ENCODE assay signal across 34 cellular contexts in genomic region chr5:99614888-99615287, GRCh38.
"Had no signal": no experiment of that assay in that cellular context is flagged by ENCODE, and none has a peak within 500 bp of the region (broad histone marks: within the 10 kb centered on the region; RNA-seq: fewer than 3 reads in every experiment).

No MANE protein-coding gene starts in this region.

- H3K27ac ChIP-seq: adrenal gland, body of pancreas, breast epithelium, SJSA1 had no signal

- H3K9me2 ChIP-seq: SK-N-SH had no signal

- H3K27me3 Mint-ChIP-seq: activated CD4-positive, alpha-beta T cell treated with anti-CD3 and anti-CD28 coated beads, Interleukin-2, amount 10 ng/mL, durations not matched to agents 24 days and 14 days had no signal

- H3K4me1 Mint-ChIP-seq: activated CD4-positive, alpha-beta T cell treated with anti-CD3 and anti-CD28 coated beads, Interleukin-2, amount 10 ng/mL, durations not matched to agents 24 days and 14 days had no signal

- H3K4me3 Mint-ChIP-seq: activated CD4-positive, alpha-beta T cell treated with anti-CD3 and anti-CD28 coated beads, Interleukin-2, amount 10 ng/mL, durations not matched to agents 24 days and 14 days; activated CD8-positive, alpha-beta T cell treated with anti-CD3 and anti-CD28 coated beads, Interleukin-2, amount 10 ng/mL, durations not matched to agents 7 days and 5 days; activated naive CD4-positive, alpha-beta T cell treated with anti-CD3 and anti-CD28 coated beads for 36 hours; activated T-cell treated with anti-CD3 and anti-CD28 coated beads, Interleukin-2, amount 50 U/mL, for 4 hours; activated T-helper 1 cell treated with anti-CD3 and anti-CD28 coated beads, Interleukin-12 subunit alpha, Interleukin-12 subunit beta, Interleukin-2, Interleukin-4 antibody, amounts not matched to agents 30 ng/mL and 10 ng/mL and 1 ng/mL, durations not matched to agents 14 hours and 24 hours and 36 hours; T-helper 1 cell treated with Interleukin-12 subunit alpha and Interleukin-12 subunit beta and Interleukin-4 antibody, amounts not matched to agents 30 μg/mL and 1 μg/mL, for 36 hours; T-helper 2 cell treated with Interferon-gamma antibody and Interleukin-4, amounts not matched to agents 5 μg/mL and 100 μg/mL, for 36 hours had no signal

- ATAC-seq: activated CD8-positive, alpha-beta T cell treated with anti-CD3 and anti-CD28 coated beads, Interleukin-2, amount 10 ng/mL, durations not matched to agents 7 days and 5 days; activated naive CD4-positive, alpha-beta T cell treated with anti-CD3 and anti-CD28 coated beads, Interleukin-2, amount 50 U/mL, for 72 hours; activated T-cell treated with anti-CD3 and anti-CD28 coated beads, Interleukin-2, amount 50 U/mL, for 4 hours; body of pancreas; K562; Panc1 had no signal

- H3K36me3 ChIP-seq: adrenal gland, breast epithelium, SJSA1 had no signal

- H3K36me3 Mint-ChIP-seq: activated naive CD4-positive, alpha-beta T cell treated with anti-CD3 and anti-CD28 coated beads, Interleukin-2, amount 50 U/mL, for 72 hours had no signal

- H3K27me3 ChIP-seq: adrenal gland, body of pancreas, breast epithelium, SJSA1 had no signal

- H3K9me3 ChIP-seq: adrenal gland, body of pancreas, breast epithelium, SJSA1, SK-N-SH had no signal

- H3K27ac Mint-ChIP-seq: activated CD4-positive, alpha-beta T cell treated with anti-CD3 and anti-CD28 coated beads, Interleukin-2, amount 10 ng/mL, durations not matched to agents 24 days and 14 days; activated CD8-positive, alpha-beta T cell treated with anti-CD3 and anti-CD28 coated beads, Interleukin-2, amount 10 ng/mL, durations not matched to agents 7 days and 5 days; activated naive CD4-positive, alpha-beta T cell treated with anti-CD3 and anti-CD28 coated beads for 36 hours; activated naive CD4-positive, alpha-beta T cell treated with anti-CD3 and anti-CD28 coated beads, Interleukin-2, amount 50 U/mL, for 72 hours; activated T-helper 1 cell treated with anti-CD3 and anti-CD28 coated beads, Interleukin-12 subunit alpha, Interleukin-12 subunit beta, Interleukin-2, Interleukin-4 antibody, amounts not matched to agents 30 ng/mL and 10 ng/mL and 1 ng/mL, durations not matched to agents 14 hours and 24 hours and 36 hours; T-helper 1 cell treated with Interleukin-12 subunit alpha and Interleukin-12 subunit beta and Interleukin-4 antibody, amounts not matched to agents 30 μg/mL and 1 μg/mL, for 36 hours; T-helper 2 cell treated with Interferon-gamma antibody and Interleukin-4, amounts not matched to agents 5 μg/mL and 100 μg/mL, for 36 hours had no signal

- H3K9ac ChIP-seq: SK-N-SH had no signal

- H3K9me3 Mint-ChIP-seq: activated CD4-positive, alpha-beta T cell treated with anti-CD3 and anti-CD28 coated beads, Interleukin-2, amount 10 ng/mL, durations not matched to agents 24 days and 14 days; activated naive CD4-positive, alpha-beta T cell treated with anti-CD3 and anti-CD28 coated beads for 36 hours; activated T-helper 1 cell treated with anti-CD3 and anti-CD28 coated beads, Interleukin-12 subunit alpha, Interleukin-12 subunit beta, Interleukin-2, Interleukin-4 antibody, amounts not matched to agents 30 ng/mL and 10 ng/mL and 1 ng/mL, durations not matched to agents 14 hours and 24 hours and 36 hours; T-helper 1 cell treated with Interleukin-12 subunit alpha and Interleukin-12 subunit beta and Interleukin-4 antibody, amounts not matched to agents 30 μg/mL and 1 μg/mL, for 36 hours; T-helper 2 cell treated with Interferon-gamma antibody and Interleukin-4, amounts not matched to agents 5 μg/mL and 100 μg/mL, for 36 hours had no signal

- H3K4me3 ChIP-seq: adrenal gland, body of pancreas, breast epithelium, K562, SJSA1 had no signal

- H3K4me1 ChIP-seq: adrenal gland, body of pancreas, breast epithelium, SJSA1 had no signal

- DNase-seq: activated CD4-positive, alpha-beta T cell treated with anti-CD3 and anti-CD28 coated beads, Interleukin-2, amount 10 ng/mL, durations not matched to agents 24 days and 14 days; activated CD4-positive, alpha-beta T cell treated with anti-CD3 and anti-CD28 coated beads, Interleukin-2, amount 50 U/mL, for 4 hours; activated CD8-positive, alpha-beta memory T cell treated with anti-CD3 and anti-CD28 coated beads, Interleukin-2, amount 50 U/mL, for 4 hours; activated CD8-positive, alpha-beta T cell treated with anti-CD3 and anti-CD28 coated beads, Interleukin-2, amount 10 ng/mL, durations not matched to agents 7 days and 5 days; activated gamma-delta T cell treated with Interleukin-2 at 50 U/mL for 16 hours; activated naive CD4-positive, alpha-beta T cell treated with anti-CD3 and anti-CD28 coated beads for 36 hours; activated T-cell treated with anti-CD3 and anti-CD28 coated beads for 4 hours; activated T-cell treated with anti-CD3 and anti-CD28 coated beads, Interleukin-2, amount 50 U/mL, for 4 hours; adrenal gland; body of pancreas; IMR-90; NCI-H1092 treated with DMSO at 0.1 percent for 48 hours; NCI-H1417; NCI-H146; NCI-H187; NCI-H2029 treated with DMSO at 0.1 percent for 48 hours; NCI-H2107; NCI-H2171; NCI-H2227 treated with DMSO at 0.1 percent for 48 hours; NCI-H446; NCI-H510A treated with DMSO at 0.1 percent for 48 hours; NCI-H69; NCI-H82; RPMI8226; SHP77 treated with DMSO at 0.1 percent for 48 hours; SK-N-SH had no signal

- H3K4me2 ChIP-seq: SK-N-SH had no signal
